Comparison of ENCODE assay signal across 24 cellular contexts in genomic region chr2:765369-765768, GRCh38.
DNase-seq lines count a peak whose midpoint lies in the region; ATAC-seq, FAIRE-seq and TF ChIP-seq lines count a peak whose summit lies in the region.
"Had no signal": no experiment of that assay in that cellular context is flagged by ENCODE, and none has a peak within 500 bp of the region (broad histone marks: within the 10 kb centered on the region; RNA-seq: fewer than 3 reads in every experiment).

No MANE protein-coding gene starts in this region.

- intact Hi-C loops in HepG2 (cut with micrococcal nuclease; ENCODE audit: unreplicated experiment) (no loop called here), right lobe of liver (cut with DNase I) (no loop called here), esophagus squamous epithelium (cut with DNase I) (no loop called here)

- no peaks in the 10 kb centered on the region for H3K36me3 ChIP-seq in HepG2 (replicated peaks in 1 of 2; ENCODE audit: control insufficient read depth in 1 of 2, insufficient read depth in 2 of 2, low read length in 2 of 2)
- no peaks in the 10 kb centered on the region for H3K36me3 ChIP-seq in right lobe of liver
- no peaks in the 10 kb centered on the region for H3K36me3 ChIP-seq in H1 (ENCODE audit: control insufficient read depth in 2 of 4, insufficient read depth in 4 of 4, low read length in 3 of 4)
- no peaks in the 10 kb centered on the region for H3K36me3 ChIP-seq in esophagus squamous epithelium
- H3K36me3 ChIP-seq: BE2C; BLaER1 treated with 17β-estradiol and CSF1 and Interleukin-3, amounts not matched to agents 10 nM and 100 nM had no signal

- H3K4me2 ChIP-seq in HepG2 (ENCODE audit: low read depth, low read length), result no peak overlapping the region
- H3K4me2 ChIP-seq in H1 (ENCODE audit: insufficient read depth in 1 of 2, low read depth in 2 of 2, low read length in 2 of 2), result no peak overlapping the region
- H3K4me2 ChIP-seq: A549, GM23338 had no signal

- ATAC-seq in HepG2 (no peak), right lobe of liver (no peak), GM19463 (IDR thresholded peaks at IDR 0.05; ENCODE audit: unreplicated experiment) (no peak)
- no peak for ATAC-seq in activated naive CD4-positive, alpha-beta T cell treated with anti-CD3 and anti-CD28 coated beads, Interleukin-2, amount 50 U/mL, for 72 hours
- ATAC-seq: A549, GM23338 had no signal

- peaks cover 0 to 5% of the 10 kb centered on the region in 2 donors for H3K9me3 Mint-ChIP-seq in activated naive CD4-positive, alpha-beta T cell treated with anti-CD3 and anti-CD28 coated beads, Interleukin-2, amount 50 U/mL, for 72 hours
- H3K9me3 Mint-ChIP-seq: CD4-positive, alpha-beta T cell; CD8-positive, alpha-beta memory T cell had no signal

- no peak overlapping the region for H3K14ac ChIP-seq in H1 (ENCODE audit: insufficient read length)

- no peak overlapping the region for H3K4ac ChIP-seq in H1 (replicated peaks; ENCODE audit: insufficient read length, low read depth, low read length)

- POLR2A ChIA-PET in HepG2 (lab: Yijun Ruan, JAX), result no interaction called here
- POLR2A ChIA-PET in H1 (lab: Charles Lee; ENCODE audit: partially characterized antibody), result interaction anchor here (0.7 to 1.6 kb wide), 2 partner anchors 10 to 36 kb away, joined by 3 to 5 read pairs; no protein-coding TSS in a partner anchor

- H3K23me2 ChIP-seq in H1 (ENCODE audit: low read depth, low read length), result no peaks in the 10 kb centered on the region

- H2AFZ ChIP-seq in HepG2 (ENCODE audit: low read length), result no peak overlapping the region
- no peak overlapping the region for H2AFZ ChIP-seq in H1 (ENCODE audit: low read length)
- H2AFZ ChIP-seq: GM23338 had no signal

- 31% methylated on average over 6 of the region's 6 CpGs for WGBS in HepG2 (ENCODE audit: low lambda C conversion rate)
- 94% methylated on average over 2 of the region's 6 CpGs for WGBS in right lobe of liver (ENCODE audit: insufficient coverage, low coverage, low lambda C conversion rate, missing lambda C conversion rate)
- WGBS in H1 (ENCODE audit: extremely low coverage in 1 of 2, insufficient coverage in 1 of 2, insufficient read length in 1 of 2, insufficient replicate concordance in 2 of 2, low coverage in 1 of 2, low lambda C conversion rate in 2 of 2, missing lambda C conversion rate in 1 of 2), 2 experiments, result 87% methylated on average over 6 of the region's 6 CpGs; no CpG with 5 or more reads in 1 of the 2 experiments
- WGBS in esophagus squamous epithelium, 2 donors, result 86 to 97% methylated on average over 6 of the region's 6 CpGs

- peak overlapping the region; percentile 92 for H3K23ac ChIP-seq in H1 (ENCODE audit: insufficient read length)

- no peak overlapping the region for H3K56ac ChIP-seq in H1 (replicated peaks; ENCODE audit: insufficient read length, low read depth, low read length)

- H2BK5ac ChIP-seq in H1 (ENCODE audit: low read depth, low read length), result no peak overlapping the region

- H3K79me2 ChIP-seq in HepG2 (ENCODE audit: insufficient read depth, low read length), result no peaks in the 10 kb centered on the region
- H3K79me2 ChIP-seq in H1 (ENCODE audit: control insufficient read depth in 1 of 2, insufficient read depth in 2 of 2, low read length in 2 of 2), result no peaks in the 10 kb centered on the region; a peak in 1 of 4 replicates

- H3K4me3 ChIP-seq in HepG2 (replicated peaks in 1 of 3; ENCODE audit: insufficient read depth in 1 of 3, low read depth in 2 of 3, low read length in 3 of 3) (no peak overlapping the region), right lobe of liver (no peak overlapping the region), H1 (ENCODE audit: extremely low read depth in 1 of 4, insufficient read depth in 2 of 4, low read depth in 3 of 4, low read length in 4 of 4) (no peak overlapping the region), esophagus squamous epithelium (no peak overlapping the region)
- H3K4me3 ChIP-seq: A549; BLaER1 treated with 17β-estradiol and CSF1 and Interleukin-3, amounts not matched to agents 10 nM and 100 nM; GM23338 had no signal

- no peak for TF ChIP-seq POLR2A in HepG2 (IDR thresholded peaks at IDR 0.05; ENCODE audit: insufficient read depth in 1 of 2, low read depth in 2 of 2, low read length in 2 of 2)
- no peak for TF ChIP-seq POLR2A in right lobe of liver (IDR thresholded peaks at IDR 0.05)
- TF ChIP-seq POLR2A in H1 (IDR thresholded peaks at IDR 0.05; ENCODE audit: control extremely low read depth in 1 of 2, low read depth in 2 of 2, low read length in 2 of 2), result no peak
- no peak for TF ChIP-seq POLR2A in esophagus squamous epithelium (IDR thresholded peaks at IDR 0.05)

- no peak overlapping the region for H3K9ac ChIP-seq in HepG2 (ENCODE audit: insufficient read depth, low read depth, low read length)
- H3K9ac ChIP-seq in H1 (replicated peaks in 1 of 4; ENCODE audit: extremely low read depth in 1 of 4, low read depth in 3 of 4, low read length in 3 of 4), result no peak overlapping the region
- H3K9ac ChIP-seq: BLaER1 treated with 17β-estradiol and CSF1 and Interleukin-3, amounts not matched to agents 10 nM and 100 nM had no signal

- FAIRE-seq in HepG2 (lab: Jason Lieb, UNC) (no peak), HTR-8/SVneo (lab: Jason Lieb, UNC) (peak; percentile 94), H1 (lab: Jason Lieb, UNC) (no peak)
- FAIRE-seq: A549, D721Med, GM19239, H54 had no signal

- H4K8ac ChIP-seq in H1 (ENCODE audit: extremely low read depth, insufficient read depth, low read length), result no peak overlapping the region

- H2BK12ac ChIP-seq in H1 (ENCODE audit: low read depth, low read length), result no peak overlapping the region

- no peak overlapping the region for H3K18ac ChIP-seq in H1 (ENCODE audit: extremely low read depth, low read length)

- peaks cover 9 to 10% of the 10 kb centered on the region in 2 donors for H3K36me3 Mint-ChIP-seq in activated naive CD4-positive, alpha-beta T cell treated with anti-CD3 and anti-CD28 coated beads, Interleukin-2, amount 50 U/mL, for 72 hours
- H3K36me3 Mint-ChIP-seq: CD14-positive monocyte; CD8-positive, alpha-beta memory T cell had no signal

- no peak overlapping the region for H3K27ac ChIP-seq in HepG2 (ENCODE audit: extremely low read length, insufficient read depth, low read length)
- H3K27ac ChIP-seq in right lobe of liver, result no peak overlapping the region
- H3K27ac ChIP-seq in H1 (ENCODE audit: low read depth, low read length), result no peak overlapping the region
- H3K27ac ChIP-seq in esophagus squamous epithelium, result no peak overlapping the region
- H3K27ac ChIP-seq: A549; BLaER1 treated with 17β-estradiol and CSF1 and Interleukin-3, amounts not matched to agents 10 nM and 100 nM had no signal

- no TSS peak for BruUV-seq in HepG2 (replicated peaks; lab: Mats Ljungman, UMichigan)

- H3K27ac Mint-ChIP-seq in activated naive CD4-positive, alpha-beta T cell treated with anti-CD3 and anti-CD28 coated beads, Interleukin-2, amount 50 U/mL, for 72 hours, result no peak overlapping the region
- H3K27ac Mint-ChIP-seq: CD14-positive monocyte; CD4-positive, alpha-beta T cell; CD8-positive, alpha-beta memory T cell; GM23338 had no signal

- no peak for TF ChIP-seq RAD21 in HepG2 (CRISPR knock-in tag; IDR thresholded peaks at IDR 0.05)
- TF ChIP-seq RAD21 in H1 (IDR thresholded peaks at IDR 0.05 in 1 of 2, conservative IDR thresholded peaks at IDR 0.05 in 1 of 2; ENCODE audit: low read depth in 2 of 2, low read length in 2 of 2), result no peak

- no peak overlapping the region for H2BK120ac ChIP-seq in H1 (replicated peaks; ENCODE audit: low read depth, low read length)

- TF ChIP-seq EP300 in HepG2 (IDR thresholded peaks at IDR 0.05; ENCODE audit: low read depth in 2 of 2, low read length in 2 of 2) (no peak), HepG2 (CRISPR knock-in tag; IDR thresholded peaks at IDR 0.05; ENCODE audit: borderline replicate concordance) (no peak), H1 (IDR thresholded peaks at IDR 0.05; ENCODE audit: borderline replicate concordance in 1 of 2, low read depth in 2 of 2, low read length in 2 of 2) (no peak)

- H3K27me3 ChIP-seq in HepG2 (ENCODE audit: control insufficient read depth in 1 of 2, insufficient read depth in 2 of 2, low read length in 2 of 2) (peaks cover 2 to 42% of the 10 kb centered on the region in 2 experiments; a peak in 4 of 5 replicates), right lobe of liver (no peaks in the 10 kb centered on the region), H1 (replicated peaks in 1 of 4; ENCODE audit: control insufficient read depth in 3 of 4, extremely low read depth in 1 of 4, insufficient read depth in 3 of 4, low read length in 3 of 4) (no peaks in the 10 kb centered on the region), esophagus squamous epithelium (no peaks in the 10 kb centered on the region)
- H3K27me3 ChIP-seq: BE2C; BLaER1 treated with 17β-estradiol and CSF1 and Interleukin-3, amounts not matched to agents 10 nM and 100 nM had no signal

- CTCF ChIA-PET in HepG2 (lab: Yijun Ruan, JAX; ENCODE audit: low intra/inter-chr PET ratio, low total read pairs), result no interaction called here
- CTCF ChIA-PET in H1 (lab: Charles Lee; ENCODE audit: partially characterized antibody), result interaction anchor here (1.7 to 2.8 kb wide), 2 partner anchors 11 to 50 kb away, joined by 5 to 9 read pairs; no protein-coding TSS in a partner anchor

- H3K9me3 ChIP-seq in HepG2 (ENCODE audit: low read length) (no peaks in the 10 kb centered on the region), right lobe of liver (no peaks in the 10 kb centered on the region), H1 (ENCODE audit: insufficient read depth in 2 of 2, low read depth in 1 of 2, low read length in 1 of 2) (no peaks in the 10 kb centered on the region), esophagus squamous epithelium (no peaks in the 10 kb centered on the region)
- H3K9me3 ChIP-seq: A549, BE2C had no signal

- H4K5ac ChIP-seq in H1 (ENCODE audit: insufficient read length, low read depth, low read length), result no peak overlapping the region

- no peak overlapping the region for H2AK5ac ChIP-seq in H1 (ENCODE audit: low read depth, low read length)

- peak overlapping the region; percentile 66; the same call in 1 of the 2 replicates for H2BK15ac ChIP-seq in H1 (ENCODE audit: low read length)

- in situ Hi-C loops in HepG2 (cut with HindIII; ENCODE audit: extremely low pct_ligation_motif_present, low pct_unique_long_range_greater_than_20kb), result no loop called here

- H3K79me1 ChIP-seq in H1 (ENCODE audit: low read depth, low read length), result no peaks in the 10 kb centered on the region

- peak overlapping the region; percentile 85 for H4K91ac ChIP-seq in H1 (replicated peaks; ENCODE audit: insufficient read length, low read length)

- no peaks in the 10 kb centered on the region for H4K20me1 ChIP-seq in HepG2 (ENCODE audit: insufficient read depth, low read length)
- no peaks in the 10 kb centered on the region for H4K20me1 ChIP-seq in H1 (replicated peaks in 1 of 2; ENCODE audit: control insufficient read depth in 1 of 2, insufficient read depth in 2 of 2, low read length in 2 of 2)
- H4K20me1 ChIP-seq: BLaER1 treated with 17β-estradiol and CSF1 and Interleukin-3, amounts not matched to agents 10 nM and 100 nM had no signal

- DNase-seq in HepG2 (ENCODE audit: low spot score) (no peak), right lobe of liver (no peak), HTR-8/SVneo (ENCODE audit: insufficient read length, low spot score) (no peak), H1 (ENCODE audit: low read depth in 1 of 2, low spot score in 2 of 2) (no peak), esophagus squamous epithelium (lab: John Stamatoyannopoulos, UW) (no peak)
- DNase-seq in activated naive CD4-positive, alpha-beta T cell treated with anti-CD3 and anti-CD28 coated beads, Interleukin-2, amount 50 U/mL, for 72 hours (ENCODE audit: low spot score in 2 of 2), result no peak
- DNase-seq: 8988T; ACHN; AML-193; BE2C; CD4-positive, alpha-beta T cell; CD8-positive, alpha-beta memory T cell; DMS 273 treated with DMSO at 0.1 percent for 48 hours; DMS79; GF-D8; HCEC 1CT had no signal

- H3K4me1 ChIP-seq in HepG2 (ENCODE audit: insufficient read depth, low read length) (no peaks in the 10 kb centered on the region), right lobe of liver (no peaks in the 10 kb centered on the region), H1 (replicated peaks in 1 of 4; ENCODE audit: control insufficient read depth in 3 of 4, insufficient read depth in 4 of 4, low read length in 3 of 4) (peaks cover 0 to 3% (median 2%) of the 10 kb centered on the region in 4 experiments; a peak in 2 of 7 replicates), esophagus squamous epithelium (no peaks in the 10 kb centered on the region)
- H3K4me1 ChIP-seq: A549, BE2C had no signal

- no peak overlapping the region for H2BK20ac ChIP-seq in H1 (ENCODE audit: low read length)

- TF ChIP-seq CTCF in HepG2 (CRISPR knock-in tag; IDR thresholded peaks at IDR 0.05) (no peak), right lobe of liver (IDR thresholded peaks at IDR 0.05) (no peak), H1 (IDR thresholded peaks at IDR 0.05; ENCODE audit: control extremely low read depth in 1 of 3, insufficient read depth in 1 of 3, low read depth in 1 of 3, low read length in 3 of 3) (no peak), esophagus squamous epithelium (IDR thresholded peaks at IDR 0.05) (no peak)
